In the genomic region with DNA sequence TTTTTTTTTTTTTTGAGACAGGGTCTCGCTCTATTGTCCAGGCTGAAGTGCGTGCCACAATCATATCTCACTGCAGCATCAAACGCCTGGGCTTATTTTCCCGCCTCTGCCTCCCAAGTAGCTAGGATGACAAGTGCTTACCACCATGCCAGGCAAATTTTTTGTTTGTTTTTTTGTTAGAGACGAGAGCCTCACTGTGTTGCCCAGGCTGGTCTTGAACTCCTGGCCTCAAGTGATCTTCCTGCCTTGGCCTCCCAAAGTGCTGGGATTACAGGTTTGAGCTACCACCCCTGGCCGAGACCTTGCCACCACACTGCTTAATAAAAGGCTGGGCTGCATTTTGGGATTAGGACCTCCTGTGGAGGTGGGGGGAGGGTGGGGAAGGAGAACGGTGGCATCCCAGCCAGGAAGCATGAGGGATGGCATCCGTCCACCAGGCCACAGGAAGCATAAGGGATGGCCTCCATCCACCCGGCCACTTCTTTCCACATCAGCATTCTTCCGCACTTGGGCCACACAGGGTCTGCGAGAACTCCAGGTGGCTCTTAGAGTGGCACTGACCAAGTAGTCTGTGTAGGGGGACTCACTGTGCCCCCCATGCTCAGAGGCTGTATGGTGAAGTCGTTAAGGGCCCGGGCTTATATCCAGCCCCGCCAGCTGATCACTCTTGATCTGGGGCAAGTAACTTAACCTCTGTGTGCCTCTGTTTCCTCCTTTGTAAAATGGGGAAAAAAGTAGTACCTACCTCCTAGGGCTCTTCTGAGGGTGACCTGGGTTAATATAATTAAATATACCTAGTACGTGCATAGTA, we compare ENCODE assay signal across 1 cellular context.
TF ChIP-seq lines count a peak whose summit lies in the region.

No MANE protein-coding gene starts in this region.

TF ChIP-seq in HEK293T, 16 proteins besides CTCF, POLR2A, EP300 and RAD21:
- TF ChIP-seq L3MBTL2 (conservative IDR thresholded peaks at IDR 0.05) (no peak), ELF4 (IDR thresholded peaks at IDR 0.05) (no peak), SP1 (IDR thresholded peaks at IDR 0.05) (no peak), NFRKB (IDR thresholded peaks at IDR 0.05) (no peak), ARNT (IDR thresholded peaks at IDR 0.05) (no peak), CTBP1 (IDR thresholded peaks at IDR 0.05; ENCODE audit: borderline replicate concordance) (no peak), LEF1 (IDR thresholded peaks at IDR 0.05; ENCODE audit: borderline replicate concordance) (no peak), HDGF (IDR thresholded peaks at IDR 0.05; ENCODE audit: borderline replicate concordance) (no peak), FOXM1 (IDR thresholded peaks at IDR 0.05; ENCODE audit: borderline replicate concordance) (no peak), ZNF384 (IDR thresholded peaks at IDR 0.05) (no peak), FOXA1 (IDR thresholded peaks at IDR 0.05) (no peak), SUZ12 (IDR thresholded peaks at IDR 0.05) (no peak), FOXK2 (IDR thresholded peaks at IDR 0.05) (no peak), BHLHE40 (IDR thresholded peaks at IDR 0.05; ENCODE audit: borderline replicate concordance) (no peak), TARDBP (IDR thresholded peaks at IDR 0.05) (no peak)
- TF ChIP-seq, protein P1, sequence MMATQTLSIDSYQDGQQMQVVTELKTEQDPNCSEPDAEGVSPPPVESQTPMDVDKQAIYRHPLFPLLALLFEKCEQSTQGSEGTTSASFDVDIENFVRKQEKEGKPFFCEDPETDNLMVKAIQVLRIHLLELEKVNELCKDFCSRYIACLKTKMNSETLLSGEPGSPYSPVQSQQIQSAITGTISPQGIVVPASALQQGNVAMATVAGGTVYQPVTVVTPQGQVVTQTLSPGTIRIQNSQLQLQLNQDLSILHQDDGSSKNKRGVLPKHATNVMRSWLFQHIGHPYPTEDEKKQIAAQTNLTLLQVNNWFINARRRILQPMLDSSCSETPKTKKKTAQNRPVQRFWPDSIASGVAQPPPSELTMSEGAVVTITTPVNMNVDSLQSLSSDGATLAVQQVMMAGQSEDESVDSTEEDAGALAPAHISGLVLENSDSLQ (IDR thresholded peaks at IDR 0.05): no peak
